8 cellular contexts compared by ENCODE assay signal in the genomic region with DNA sequence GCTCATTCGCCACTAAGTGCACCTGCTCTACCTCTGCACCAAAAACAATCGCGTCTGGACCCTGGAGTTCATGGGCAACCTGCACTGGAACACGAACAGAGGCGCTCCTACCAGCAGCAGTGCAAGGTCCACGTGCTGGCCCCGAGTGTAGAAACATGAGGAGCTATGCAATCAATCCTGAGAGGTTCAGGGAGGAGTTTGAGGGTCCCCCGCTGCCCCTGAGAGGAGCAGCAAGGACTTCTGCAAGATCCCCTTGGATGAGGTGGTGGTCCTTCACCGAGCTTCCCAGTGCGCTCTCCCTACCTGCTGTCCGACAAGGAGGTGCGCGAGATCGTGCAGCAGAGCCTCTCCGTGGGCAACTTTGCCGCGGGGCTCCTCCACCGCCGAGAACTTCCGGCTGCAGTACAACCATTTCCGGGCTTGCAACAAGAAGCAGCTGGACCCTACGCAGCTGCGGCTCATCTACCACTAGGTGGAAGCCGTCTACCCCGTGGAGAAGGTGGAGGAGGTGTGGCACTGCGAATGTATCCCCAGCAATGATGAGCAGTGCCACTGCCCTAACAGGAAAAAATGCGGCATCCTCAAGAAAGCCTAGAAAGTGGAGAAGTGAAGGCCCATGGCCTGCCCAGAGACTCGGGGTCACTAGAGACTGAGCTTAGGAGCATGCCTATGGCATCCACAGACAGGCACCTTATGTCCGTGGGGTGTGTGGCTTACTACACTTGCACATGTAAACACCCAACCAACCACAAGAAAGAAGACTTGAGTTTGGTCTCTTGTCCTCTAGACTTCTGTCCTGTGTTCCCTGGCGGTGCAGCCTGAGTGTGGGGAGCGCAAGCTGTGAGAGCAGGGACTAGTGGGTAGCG. TPM values are rescaled to one million over a fixed set of nuclear protein-coding genes. Genes with fewer than 3 reads are reported as not detected.
DNase-seq lines count a peak whose midpoint lies in the region; ATAC-seq and TF ChIP-seq lines count a peak whose summit lies in the region.
"Not testable (repeated sequence)": the region's sequence is repeated elsewhere in the genome, so short reads cannot be mapped to it uniquely, and the experiment has no call there.

No MANE protein-coding gene starts in this region.

- not testable (repeated sequence) for H3K27me3 ChIP-seq in effector memory CD4-positive, alpha-beta T cell (replicated peaks; ENCODE audit: control insufficient read depth, insufficient read depth, low read length, poor library complexity, severe bottlenecking); muscle layer of duodenum (ENCODE audit: low read depth, low read length); upper lobe of left lung

- H3K4me1 ChIP-seq in effector memory CD4-positive, alpha-beta T cell (ENCODE audit: control insufficient read depth, insufficient read depth, low read length, poor library complexity, severe bottlenecking); muscle layer of duodenum (ENCODE audit: control insufficient read depth in 1 of 2, insufficient read depth in 2 of 2, low read length in 2 of 2); upper lobe of left lung: not testable (repeated sequence)

- H3K4me3 ChIP-seq in effector memory CD4-positive, alpha-beta T cell (ENCODE audit: insufficient read depth, low read depth, low read length, poor library complexity, severe bottlenecking): peak overlapping the region; percentile 49
- H3K4me3 ChIP-seq in muscle layer of duodenum (ENCODE audit: low read depth in 1 of 2, low read length in 2 of 2) (peak overlapping the region; percentile 54 to 62), upper lobe of left lung (peak overlapping the region in 1 of 4 donors; percentile 32)

- TF ChIP-seq POLR2A in upper lobe of left lung (IDR thresholded peaks at IDR 0.05): not testable (repeated sequence)

- TF ChIP-seq EP300 in upper lobe of left lung (IDR thresholded peaks at IDR 0.05): not testable (repeated sequence)

- 55 to 75% methylated on average over 17 to 32 of the region's 32 CpGs for WGBS in upper lobe of left lung, 2 donors

- peak; percentile 98 for ATAC-seq in GM21529 (IDR thresholded peaks at IDR 0.05; ENCODE audit: unreplicated experiment)
- ATAC-seq in HG03520 (IDR thresholded peaks at IDR 0.05; ENCODE audit: unreplicated experiment): peak; percentile 100
- peak; percentile 24 to 27 for ATAC-seq in upper lobe of left lung (ENCODE audit: low FRiP score in 2 of 2)

- DNase-seq in GM10266 (ENCODE audit: extremely low spot score) (peak; percentile 41), upper lobe of left lung (peak; percentile 27 to 30)
- peak; percentile 59 for DNase-seq in NK-92 treated with Interleukin-12 subunit alpha and Interleukin-12 subunit beta, amount 100 ng/mL, for 24 hours (lab: John Stamatoyannopoulos, UW)
- DNase-seq in activated CD8-positive, alpha-beta memory T cell treated with anti-CD3 and anti-CD28 coated beads for 1 hour (ENCODE audit: extremely low read depth in 1 of 2, low read depth in 1 of 2): peak; percentile 8 to 12
- DNase-seq in effector memory CD4-positive, alpha-beta T cell: peak in 1 of 3 donors; percentile 11

- peak; percentile 65 for TF ChIP-seq CTCF in GM10266 (IDR thresholded peaks at IDR 0.05; ENCODE audit: control insufficient read depth, insufficient read depth, low read depth, missing control alignments)
- not testable (repeated sequence) for TF ChIP-seq CTCF in upper lobe of left lung (IDR thresholded peaks at IDR 0.05)

- H3K36me3 ChIP-seq in effector memory CD4-positive, alpha-beta T cell (ENCODE audit: control insufficient read depth, insufficient read depth, low read length); muscle layer of duodenum (ENCODE audit: control insufficient read depth in 1 of 2, insufficient read depth in 2 of 2, low read length in 2 of 2); upper lobe of left lung: not testable (repeated sequence)

- not testable (repeated sequence) for H3K27ac ChIP-seq in effector memory CD4-positive, alpha-beta T cell (ENCODE audit: insufficient read depth, low read length, poor library complexity, severe bottlenecking); muscle layer of duodenum (ENCODE audit: low read length); upper lobe of left lung

- not testable (repeated sequence) for H3K9me3 ChIP-seq in effector memory CD4-positive, alpha-beta T cell (ENCODE audit: control insufficient read depth, low read length); muscle layer of duodenum (ENCODE audit: control insufficient read depth in 1 of 2, low read length in 2 of 2); upper lobe of left lung

RNA-seq across cellular contexts. Expression of gene SGMS1, which starts 36.3 kb away (rescaled TPM):
- total RNA-seq in upper lobe of left lung: 100 to 1,000 TPM in 4 of 6 donors, 10 to 100 TPM in 2; 66.7 to 230 (median 173) TPM

Comparison
In these comparisons a context has a peak if more than half of its experiments do, and no peak if none do; other contexts are left out.
1. ATAC-seq: peak in every context shown above with its lines; median percentile 100 in HG03520; 98 in GM21529; 26 in upper lobe of left lung.